Comparison of ENCODE assay signal across 10 cellular contexts in genomic region chr12:10362828-10363664, GRCh38. TPM values are rescaled to one million over a fixed set of nuclear protein-coding genes. Genes with fewer than 3 reads are reported as not detected.
A peak's percentile ranks its signal among the peaks of the same experiment; 100 is the strongest.
DNase-seq lines count a peak whose midpoint lies in the region; ATAC-seq and TF ChIP-seq lines count a peak whose summit lies in the region.
"Had no signal": no experiment of that assay in that cellular context is flagged by ENCODE, and none has a peak within 500 bp of the region (broad histone marks: within the 10 kb centered on the region; RNA-seq: fewer than 3 reads in every experiment).

No MANE protein-coding gene starts in this region.

- no peak overlapping the region for H2BK15ac ChIP-seq in mesenchymal stem cell (ENCODE audit: low read depth, poor library complexity, severe bottlenecking)

- no peaks in the 10 kb centered on the region for H3K27me3 Mint-ChIP-seq in stimulated activated naive CD8-positive, alpha-beta T cell treated with anti-CD3 and anti-CD28 coated beads, Interleukin-15, amount 100 ng/mL, for 72 hours
- H3K27me3 Mint-ChIP-seq: type B pancreatic cell had no signal

- H2BK5ac ChIP-seq in mesenchymal stem cell (ENCODE audit: low read depth, low read length, poor library complexity, severe bottlenecking), result peak overlapping the region; percentile 97

- H3K4ac ChIP-seq in mesenchymal stem cell (ENCODE audit: low read depth in 1 of 2, low read length in 2 of 2), result peak overlapping the region in 1 of 2 experiments; percentile 63

- peak overlapping the region; percentile 29 for H4K91ac ChIP-seq in mesenchymal stem cell (ENCODE audit: low read length)

- H2BK12ac ChIP-seq in mesenchymal stem cell (ENCODE audit: low read length in 2 of 2), result no peak overlapping the region

- WGBS in body of pancreas, 2 donors, result 61 to 65% methylated on average over 9 of the region's 9 CpGs
- 12% methylated on average over 7 of the region's 9 CpGs for WGBS in mesenchymal stem cell

- peak overlapping the region; percentile 95 for H3K9ac ChIP-seq in mesenchymal stem cell (ENCODE audit: low read length)

- peak overlapping the region; percentile 79 for H3K4me2 ChIP-seq in mesenchymal stem cell (ENCODE audit: low read length, poor library complexity, severe bottlenecking)

- TF ChIP-seq CTCF in 22Rv1 (IDR thresholded peaks at IDR 0.05), result no peak
- no peak for TF ChIP-seq CTCF in body of pancreas (IDR thresholded peaks at IDR 0.05)

- no peak overlapping the region for H3K14ac ChIP-seq in mesenchymal stem cell (ENCODE audit: low read length in 2 of 2)

- H2BK120ac ChIP-seq in mesenchymal stem cell (ENCODE audit: low read depth, low read length), result peak overlapping the region; percentile 85

- H3K4me1 ChIP-seq in body of pancreas, result peaks cover 32% of the 10 kb centered on the region
- peaks cover 9% of the 10 kb centered on the region for H3K4me1 ChIP-seq in mesenchymal stem cell (ENCODE audit: control insufficient read depth, insufficient read depth, low read depth, low read length)

- no peak overlapping the region for H3K27ac Mint-ChIP-seq in stimulated activated naive CD8-positive, alpha-beta T cell treated with anti-CD3 and anti-CD28 coated beads, Interleukin-15, amount 100 ng/mL, for 72 hours
- H3K27ac Mint-ChIP-seq: type B pancreatic cell had no signal

- H3K23ac ChIP-seq in mesenchymal stem cell (ENCODE audit: low read length in 2 of 2), result no peak overlapping the region

- H3K79me1 ChIP-seq in mesenchymal stem cell (replicated peaks; ENCODE audit: low read length, poor library complexity, severe bottlenecking), result peaks cover 4% of the 10 kb centered on the region

- peak overlapping the region; percentile 34; the same call in 1 of the 2 replicates for H3K27ac ChIP-seq in 22Rv1
- H3K27ac ChIP-seq in body of pancreas, result peak overlapping the region; percentile 90 to 98 (median 91)
- peak overlapping the region; percentile 97 for H3K27ac ChIP-seq in mesenchymal stem cell (ENCODE audit: low read length, poor library complexity, severe bottlenecking)

- peak overlapping the region; percentile 10 for H4K8ac ChIP-seq in mesenchymal stem cell (ENCODE audit: low read length)

- DNase-seq in HK-2 (ENCODE audit: unreplicated experiment) (peak; percentile 30), body of pancreas (no peak), mesenchymal stem cell (peak; percentile 52), NCI-H526 treated with DMSO at 0.1 percent for 48 hours (lab: John Stamatoyannopoulos, UW) (no peak), HuH-7 (ENCODE audit: low spot score) (no peak), amniotic stem cell (lab: John Stamatoyannopoulos, UW) (no peak)
- no peak for DNase-seq in stimulated activated naive CD8-positive, alpha-beta T cell treated with anti-CD3 and anti-CD28 coated beads, Interleukin-15, amount 100 ng/mL, for 72 hours

- H3K4me1 Mint-ChIP-seq in stimulated activated naive CD8-positive, alpha-beta T cell treated with anti-CD3 and anti-CD28 coated beads, Interleukin-15, amount 100 ng/mL, for 72 hours, result peaks cover 42% of the 10 kb centered on the region

- H3K9me3 ChIP-seq in body of pancreas, result no peaks in the 10 kb centered on the region
- H3K9me3 ChIP-seq in mesenchymal stem cell (ENCODE audit: control insufficient read depth, low read length), result peaks cover 5% of the 10 kb centered on the region

- H3K27me3 ChIP-seq in body of pancreas (no peaks in the 10 kb centered on the region), mesenchymal stem cell (ENCODE audit: control insufficient read depth in 1 of 2, insufficient read depth in 1 of 2, low read length in 2 of 2) (no peaks in the 10 kb centered on the region)

- H3K36me3 ChIP-seq in body of pancreas (replicated peaks in 1 of 2; ENCODE audit: insufficient read depth in 1 of 2, low read depth in 2 of 2) (no peaks in the 10 kb centered on the region), mesenchymal stem cell (ENCODE audit: control insufficient read depth in 1 of 2, insufficient read depth in 2 of 2, low read depth in 1 of 2, low read length in 2 of 2) (no peaks in the 10 kb centered on the region)

- TF ChIP-seq POLR2A in body of pancreas (IDR thresholded peaks at IDR 0.05), result no peak

- intact Hi-C loops in body of pancreas (cut with DNase I), result no loop called here

- H3K4me3 Mint-ChIP-seq in stimulated activated naive CD8-positive, alpha-beta T cell treated with anti-CD3 and anti-CD28 coated beads, Interleukin-15, amount 100 ng/mL, for 72 hours, result no peak overlapping the region
- H3K4me3 Mint-ChIP-seq: type B pancreatic cell had no signal

- no peak for ATAC-seq in body of pancreas
- no peak for ATAC-seq in stimulated activated naive CD8-positive, alpha-beta T cell treated with anti-CD3 and anti-CD28 coated beads, Interleukin-15, amount 100 ng/mL, for 72 hours

- H3K4me3 ChIP-seq in body of pancreas (no peak overlapping the region), mesenchymal stem cell (ENCODE audit: insufficient read depth in 1 of 2, low read depth in 1 of 2, low read length in 2 of 2) (peak overlapping the region in 1 of 2 experiments; percentile 84)

- H3K9me3 Mint-ChIP-seq in stimulated activated naive CD8-positive, alpha-beta T cell treated with anti-CD3 and anti-CD28 coated beads, Interleukin-15, amount 100 ng/mL, for 72 hours, result peaks cover 2 to 4% of the 10 kb centered on the region in 2 donors
- H3K9me3 Mint-ChIP-seq: type B pancreatic cell had no signal

- peak overlapping the region in 1 of 2 experiments; percentile 95 for H3K18ac ChIP-seq in mesenchymal stem cell (ENCODE audit: low read depth in 1 of 2, low read length in 2 of 2)

- H2AFZ ChIP-seq in mesenchymal stem cell (ENCODE audit: low read depth, low read length), result no peak overlapping the region

- peak overlapping the region; percentile 93 for H2AK5ac ChIP-seq in mesenchymal stem cell (ENCODE audit: low read length, severe bottlenecking)

RNA-seq across cellular contexts. Expression of gene KLRK1, which starts 26.8 kb away (rescaled TPM):
- 1 to 10 TPM in 1 of 2 donors, not detected in 1; 1.3 TPM for total RNA-seq in body of pancreas
- polyA plus RNA-seq in mesenchymal stem cell (2013, experiment 1 of 2), result 0.06 TPM
- polyA plus RNA-seq in mesenchymal stem cell (2013, experiment 2 of 2), result 0.05 TPM

RNA-seq across cellular contexts. Expression of gene KLRC4, which starts 46.5 kb away (rescaled TPM):
- not detected for total RNA-seq in body of pancreas
- not detected for polyA plus RNA-seq in mesenchymal stem cell (2013, experiment 1 of 2)
- polyA plus RNA-seq in mesenchymal stem cell (2013, experiment 2 of 2), result not detected
- total RNA-seq: myocyte had no signal

RNA-seq across cellular contexts. Expression of gene KLRD1, which starts 55.4 kb away (rescaled TPM):
- total RNA-seq in body of pancreas, result under 1 TPM; under 0.01 to 0.78 TPM
- polyA plus RNA-seq in mesenchymal stem cell (2013, experiment 1 of 2), result 0.01 TPM
- polyA plus RNA-seq in mesenchymal stem cell (2013, experiment 2 of 2), result 0.03 TPM

RNA-seq across cellular contexts. Expression of gene KLRC3, which starts 57.3 kb away (rescaled TPM):
- not detected for total RNA-seq in body of pancreas
- polyA plus RNA-seq in mesenchymal stem cell (2013, experiment 1 of 2), result 0.10 TPM
- 0.18 TPM for polyA plus RNA-seq in mesenchymal stem cell (2013, experiment 2 of 2)
- total RNA-seq: myocyte had no signal

Comparison
In these comparisons a context has a peak if more than half of its experiments do, and no peak if none do; other contexts are left out.
1. H3K27ac ChIP-seq: peak in every context shown above with its lines; median percentile 97 in mesenchymal stem cell; 91 in body of pancreas; 34 in 22Rv1.
2. DNase-seq: peak in HK-2 (single experiment) and mesenchymal stem cell (single experiment); none in body of pancreas (0 of 4), stimulated activated naive CD8-positive, alpha-beta T cell treated with anti-CD3 and anti-CD28 coated beads, Interleukin-15, amount 100 ng/mL, for 72 hours (0 of 2), NCI-H526 treated with DMSO at 0.1 percent for 48 hours (single experiment), HuH-7 (single experiment) and amniotic stem cell (single experiment).